In the genomic region with DNA sequence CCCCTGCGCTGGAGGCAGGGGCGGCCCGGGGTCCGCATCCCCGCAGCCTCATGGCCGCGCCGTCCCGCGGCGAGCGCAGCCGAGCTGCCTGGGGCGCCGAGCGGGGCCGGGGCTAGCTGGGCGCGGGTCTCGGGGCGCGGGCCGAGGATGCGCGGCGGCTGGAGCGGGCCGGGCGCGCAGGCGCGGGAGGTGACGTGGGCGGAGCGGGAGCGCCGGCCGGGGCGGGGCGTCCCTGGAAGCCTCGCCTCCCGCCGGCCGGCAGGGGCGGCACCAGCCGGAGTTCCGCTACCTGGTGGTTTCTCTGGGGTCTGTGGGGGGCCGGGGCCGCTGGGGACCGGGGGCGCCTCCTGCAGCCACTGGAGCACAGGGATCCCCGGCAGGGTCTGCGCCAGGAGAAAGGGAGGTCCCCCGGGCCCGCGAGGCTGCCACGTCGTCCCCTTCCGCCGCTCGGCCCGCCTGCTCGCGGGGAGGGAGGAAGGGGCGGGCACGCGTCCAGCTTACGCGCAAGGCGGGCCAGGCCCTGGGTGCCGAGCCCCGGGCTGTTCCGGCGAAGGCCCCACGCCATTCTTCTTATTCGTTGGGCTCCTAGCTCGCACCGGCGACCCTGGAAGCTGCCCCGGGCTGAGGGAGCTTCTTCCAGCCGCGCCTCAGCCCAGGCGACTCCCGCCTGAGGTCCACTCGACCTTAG, we compare ENCODE assay signal across 1 cellular context.
TF ChIP-seq lines count a peak whose summit lies in the region.

A gene with protein sequence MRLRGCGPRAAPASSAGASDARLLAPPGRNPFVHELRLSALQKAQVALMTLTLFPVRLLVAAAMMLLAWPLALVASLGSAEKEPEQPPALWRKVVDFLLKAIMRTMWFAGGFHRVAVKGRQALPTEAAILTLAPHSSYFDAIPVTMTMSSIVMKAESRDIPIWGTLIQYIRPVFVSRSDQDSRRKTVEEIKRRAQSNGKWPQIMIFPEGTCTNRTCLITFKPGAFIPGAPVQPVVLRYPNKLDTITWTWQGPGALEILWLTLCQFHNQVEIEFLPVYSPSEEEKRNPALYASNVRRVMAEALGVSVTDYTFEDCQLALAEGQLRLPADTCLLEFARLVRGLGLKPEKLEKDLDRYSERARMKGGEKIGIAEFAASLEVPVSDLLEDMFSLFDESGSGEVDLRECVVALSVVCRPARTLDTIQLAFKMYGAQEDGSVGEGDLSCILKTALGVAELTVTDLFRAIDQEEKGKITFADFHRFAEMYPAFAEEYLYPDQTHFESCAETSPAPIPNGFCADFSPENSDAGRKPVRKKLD (minus strand): TSS at position 168 of the 688 bp plus-strand sequence. CDS start 116 bp downstream, at position 52.

TF ChIP-seq in HepG2, 621 proteins besides CTCF, POLR2A, EP300 and RAD21 (continued from another document and continues in another):
- TF ChIP-seq, protein P1, sequence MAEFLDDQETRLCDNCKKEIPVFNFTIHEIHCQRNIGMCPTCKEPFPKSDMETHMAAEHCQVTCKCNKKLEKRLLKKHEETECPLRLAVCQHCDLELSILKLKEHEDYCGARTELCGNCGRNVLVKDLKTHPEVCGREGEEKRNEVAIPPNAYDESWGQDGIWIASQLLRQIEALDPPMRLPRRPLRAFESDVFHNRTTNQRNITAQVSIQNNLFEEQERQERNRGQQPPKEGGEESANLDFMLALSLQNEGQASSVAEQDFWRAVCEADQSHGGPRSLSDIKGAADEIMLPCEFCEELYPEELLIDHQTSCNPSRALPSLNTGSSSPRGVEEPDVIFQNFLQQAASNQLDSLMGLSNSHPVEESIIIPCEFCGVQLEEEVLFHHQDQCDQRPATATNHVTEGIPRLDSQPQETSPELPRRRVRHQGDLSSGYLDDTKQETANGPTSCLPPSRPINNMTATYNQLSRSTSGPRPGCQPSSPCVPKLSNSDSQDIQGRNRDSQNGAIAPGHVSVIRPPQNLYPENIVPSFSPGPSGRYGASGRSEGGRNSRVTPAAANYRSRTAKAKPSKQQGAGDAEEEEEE (CRISPR knock-in tag; IDR thresholded peaks at IDR 0.05; ENCODE audit: borderline replicate concordance) = no peak
- TF ChIP-seq ZNF891 (CRISPR knock-in tag; IDR thresholded peaks at IDR 0.05) (no peak), HDAC2 (CRISPR knock-in tag; IDR thresholded peaks at IDR 0.05) (no peak), ZNF468 (CRISPR knock-in tag; IDR thresholded peaks at IDR 0.05) (no peak), GATAD2A (CRISPR knock-in tag; IDR thresholded peaks at IDR 0.05) (no peak), MAZ (IDR thresholded peaks at IDR 0.05; ENCODE audit: borderline replicate concordance, low read depth, low read length) (no peak), MAZ (CRISPR knock-in tag; IDR thresholded peaks at IDR 0.05; ENCODE audit: low read depth) (no peak), KDM6A (CRISPR knock-in tag; IDR thresholded peaks at IDR 0.05; ENCODE audit: low read depth) (no peak), IRF2 (CRISPR knock-in tag; IDR thresholded peaks at IDR 0.05) (0 out of 2 replicates have a peak, but pooled peaks have one; percentile 59), HOMEZ (CRISPR knock-in tag; IDR thresholded peaks at IDR 0.05; ENCODE audit: low read depth) (no peak), DZIP1 (CRISPR knock-in tag; IDR thresholded peaks at IDR 0.05) (0 out of 2 replicates have a peak, but pooled peaks have one; percentile 27), ZC3H13 (CRISPR knock-in tag; IDR thresholded peaks at IDR 0.05) (no peak), ZBTB44 (CRISPR knock-in tag; IDR thresholded peaks at IDR 0.05) (no peak), BCL6 (CRISPR knock-in tag; IDR thresholded peaks at IDR 0.05) (no peak), PHF20 (CRISPR knock-in tag; IDR thresholded peaks at IDR 0.05) (no peak), ZNF12 (CRISPR knock-in tag; IDR thresholded peaks at IDR 0.05) (peak; percentile 34; the same call in 1 of the 2 replicates), NRL (CRISPR knock-in tag; IDR thresholded peaks at IDR 0.05; ENCODE audit: borderline replicate concordance) (peak; percentile 48; the same call in 1 of the 2 replicates), TEAD3 (CRISPR knock-in tag; optimal IDR thresholded peaks at IDR 0.05; ENCODE audit: borderline replicate concordance) (peak; percentile 17), KDM3A (CRISPR knock-in tag; IDR thresholded peaks at IDR 0.05; ENCODE audit: low read depth) (no peak), FOXO1 (CRISPR knock-in tag; IDR thresholded peaks at IDR 0.05) (no peak), MED13 (CRISPR knock-in tag; IDR thresholded peaks at IDR 0.05) (no peak), ZSCAN25 (CRISPR knock-in tag; IDR thresholded peaks at IDR 0.05) (peak; percentile 19; the same call in 1 of the 2 replicates), TCF12 (IDR thresholded peaks at IDR 0.05) (no peak), TCF12 (CRISPR knock-in tag; IDR thresholded peaks at IDR 0.05) (0 out of 2 replicates have a peak, but pooled peaks have one; percentile 27), TAF1 (CRISPR knock-in tag; IDR thresholded peaks at IDR 0.05) (peak; percentile 47; the same call in 1 of the 2 replicates), FUBP1 (CRISPR knock-in tag; IDR thresholded peaks at IDR 0.05; ENCODE audit: borderline replicate concordance) (no peak), ZNF678 (CRISPR knock-in tag; IDR thresholded peaks at IDR 0.05) (no peak), ZNF773 (CRISPR knock-in tag; IDR thresholded peaks at IDR 0.05; ENCODE audit: borderline replicate concordance) (peak; percentile 73; the same call in 1 of the 2 replicates), ZNF605 (CRISPR knock-in tag; IDR thresholded peaks at IDR 0.05) (no peak), ZNF280D (CRISPR knock-in tag; IDR thresholded peaks at IDR 0.05) (no peak), ZMAT3 (CRISPR knock-in tag; conservative IDR thresholded peaks at IDR 0.05) (no peak), ZNF260 (CRISPR knock-in tag; IDR thresholded peaks at IDR 0.05; ENCODE audit: borderline replicate concordance, low read depth) (no peak), SAP130 (CRISPR knock-in tag; IDR thresholded peaks at IDR 0.05; ENCODE audit: low read depth) (0 out of 2 replicates have a peak, but pooled peaks have one; percentile 49)
- TF ChIP-seq, protein P2, sequence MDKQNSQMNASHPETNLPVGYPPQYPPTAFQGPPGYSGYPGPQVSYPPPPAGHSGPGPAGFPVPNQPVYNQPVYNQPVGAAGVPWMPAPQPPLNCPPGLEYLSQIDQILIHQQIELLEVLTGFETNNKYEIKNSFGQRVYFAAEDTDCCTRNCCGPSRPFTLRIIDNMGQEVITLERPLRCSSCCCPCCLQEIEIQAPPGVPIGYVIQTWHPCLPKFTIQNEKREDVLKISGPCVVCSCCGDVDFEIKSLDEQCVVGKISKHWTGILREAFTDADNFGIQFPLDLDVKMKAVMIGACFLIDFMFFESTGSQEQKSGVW (CRISPR knock-in tag; IDR thresholded peaks at IDR 0.05; ENCODE audit: borderline replicate concordance) = no peak
- TF ChIP-seq, protein P3, sequence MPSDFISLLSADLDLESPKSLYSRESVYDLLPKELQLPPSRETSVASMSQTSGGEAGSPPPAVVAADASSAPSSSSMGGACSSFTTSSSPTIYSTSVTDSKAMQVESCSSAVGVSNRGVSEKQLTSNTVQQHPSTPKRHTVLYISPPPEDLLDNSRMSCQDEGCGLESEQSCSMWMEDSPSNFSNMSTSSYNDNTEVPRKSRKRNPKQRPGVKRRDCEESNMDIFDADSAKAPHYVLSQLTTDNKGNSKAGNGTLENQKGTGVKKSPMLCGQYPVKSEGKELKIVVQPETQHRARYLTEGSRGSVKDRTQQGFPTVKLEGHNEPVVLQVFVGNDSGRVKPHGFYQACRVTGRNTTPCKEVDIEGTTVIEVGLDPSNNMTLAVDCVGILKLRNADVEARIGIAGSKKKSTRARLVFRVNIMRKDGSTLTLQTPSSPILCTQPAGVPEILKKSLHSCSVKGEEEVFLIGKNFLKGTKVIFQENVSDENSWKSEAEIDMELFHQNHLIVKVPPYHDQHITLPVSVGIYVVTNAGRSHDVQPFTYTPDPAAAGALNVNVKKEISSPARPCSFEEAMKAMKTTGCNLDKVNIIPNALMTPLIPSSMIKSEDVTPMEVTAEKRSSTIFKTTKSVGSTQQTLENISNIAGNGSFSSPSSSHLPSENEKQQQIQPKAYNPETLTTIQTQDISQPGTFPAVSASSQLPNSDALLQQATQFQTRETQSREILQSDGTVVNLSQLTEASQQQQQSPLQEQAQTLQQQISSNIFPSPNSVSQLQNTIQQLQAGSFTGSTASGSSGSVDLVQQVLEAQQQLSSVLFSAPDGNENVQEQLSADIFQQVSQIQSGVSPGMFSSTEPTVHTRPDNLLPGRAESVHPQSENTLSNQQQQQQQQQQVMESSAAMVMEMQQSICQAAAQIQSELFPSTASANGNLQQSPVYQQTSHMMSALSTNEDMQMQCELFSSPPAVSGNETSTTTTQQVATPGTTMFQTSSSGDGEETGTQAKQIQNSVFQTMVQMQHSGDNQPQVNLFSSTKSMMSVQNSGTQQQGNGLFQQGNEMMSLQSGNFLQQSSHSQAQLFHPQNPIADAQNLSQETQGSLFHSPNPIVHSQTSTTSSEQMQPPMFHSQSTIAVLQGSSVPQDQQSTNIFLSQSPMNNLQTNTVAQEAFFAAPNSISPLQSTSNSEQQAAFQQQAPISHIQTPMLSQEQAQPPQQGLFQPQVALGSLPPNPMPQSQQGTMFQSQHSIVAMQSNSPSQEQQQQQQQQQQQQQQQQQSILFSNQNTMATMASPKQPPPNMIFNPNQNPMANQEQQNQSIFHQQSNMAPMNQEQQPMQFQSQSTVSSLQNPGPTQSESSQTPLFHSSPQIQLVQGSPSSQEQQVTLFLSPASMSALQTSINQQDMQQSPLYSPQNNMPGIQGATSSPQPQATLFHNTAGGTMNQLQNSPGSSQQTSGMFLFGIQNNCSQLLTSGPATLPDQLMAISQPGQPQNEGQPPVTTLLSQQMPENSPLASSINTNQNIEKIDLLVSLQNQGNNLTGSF (CRISPR knock-in tag; IDR thresholded peaks at IDR 0.05) = no peak
